7 cellular contexts compared by ENCODE assay signal in the genomic region with DNA sequence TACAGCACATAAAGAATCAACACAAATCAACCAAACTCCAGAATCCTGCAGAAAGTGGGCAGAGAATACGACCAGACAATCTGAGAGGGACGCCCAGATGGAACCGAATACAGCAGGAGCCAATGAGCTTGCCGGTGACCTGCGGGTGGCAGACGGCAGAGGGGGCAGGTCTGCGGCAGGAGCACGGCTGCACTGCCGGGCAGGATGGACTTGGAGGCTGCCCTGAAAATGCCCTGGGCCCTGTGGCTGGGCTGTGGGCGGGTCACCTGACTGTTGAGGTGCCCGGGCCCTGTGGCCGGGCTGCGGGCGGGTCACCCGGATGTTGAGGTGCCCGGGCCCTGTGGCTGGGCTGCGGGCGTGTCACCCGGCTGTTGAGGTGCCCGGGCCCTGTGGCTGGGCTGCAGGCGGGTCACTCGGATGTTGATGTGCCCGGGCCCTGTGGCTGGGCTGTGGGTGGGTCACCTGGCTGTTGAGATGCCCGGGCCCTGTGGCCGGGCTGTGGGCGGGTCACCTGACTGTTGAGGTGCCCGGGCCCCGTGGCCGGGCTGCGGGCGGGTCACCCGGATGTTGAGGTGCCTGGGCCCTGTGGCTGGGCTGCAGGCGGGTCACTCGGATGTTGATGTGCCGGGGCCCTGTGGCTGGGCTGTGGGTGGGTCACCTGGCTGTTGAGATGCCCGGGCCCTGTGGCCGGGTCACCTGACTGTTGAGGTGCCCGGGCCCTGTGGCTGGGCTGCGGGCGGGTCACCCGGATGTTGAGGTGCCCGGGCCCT. TPM values are rescaled to one million over a fixed set of nuclear protein-coding genes. Genes with fewer than 3 reads are reported as not detected.
DNase-seq lines count a peak whose midpoint lies in the region; TF ChIP-seq lines count a peak whose summit lies in the region.
"Not testable (repeated sequence)": the region's sequence is repeated elsewhere in the genome, so short reads cannot be mapped to it uniquely, and the experiment has no call there.

No MANE protein-coding gene starts in this region.

- H3K4me3 Mint-ChIP-seq in Caco-2 (ENCODE audit: unreplicated experiment); nephron progenitor cell: not testable (repeated sequence)
- H3K4me3 Mint-ChIP-seq in MCF 10A (ENCODE audit: unreplicated experiment) (peak overlapping the region; percentile 46), immature natural killer cell (peak overlapping the region in 4 of 5 donors; percentile 0 to 86 (median 50))

- not testable (repeated sequence) for H3K9me3 ChIP-seq in Caco-2

- not testable (repeated sequence) for TF ChIP-seq CTCF in Caco-2 (IDR thresholded peaks at IDR 0.05; ENCODE audit: insufficient read depth in 1 of 2, low read depth in 1 of 2, low read length in 1 of 2, severe bottlenecking in 1 of 2, unreplicated experiment in 1 of 2); MCF 10A (IDR thresholded peaks at IDR 0.05; ENCODE audit: unreplicated experiment); nephron progenitor cell (IDR thresholded peaks at IDR 0.05)

- peaks cover 11% of the 10 kb centered on the region for H3K4me1 ChIP-seq in Caco-2

- H3K4me3 ChIP-seq in Caco-2 (ENCODE audit: low read depth, low read length): not testable (repeated sequence)

- not testable (repeated sequence) for H3K27me3 ChIP-seq in Caco-2 (replicated peaks; ENCODE audit: control insufficient read depth, insufficient read depth, low read length)

- H3K9me3 Mint-ChIP-seq in Caco-2 (ENCODE audit: unreplicated experiment); MCF 10A (ENCODE audit: unreplicated experiment); immature natural killer cell: not testable (repeated sequence)
- peaks cover 20% of the 10 kb centered on the region for H3K9me3 Mint-ChIP-seq in nephron progenitor cell

- H3K36me3 ChIP-seq in Caco-2 (ENCODE audit: control insufficient read depth, insufficient read depth, low read length): not testable (repeated sequence)

- not testable (repeated sequence) for H3K27me3 Mint-ChIP-seq in Caco-2 (ENCODE audit: insufficient read depth, unreplicated experiment); MCF 10A (ENCODE audit: insufficient read depth, unreplicated experiment); immature natural killer cell (ENCODE audit: low read depth in 3 of 3); nephron progenitor cell (ENCODE audit: low read depth, poor library complexity)

- POLR2A ChIA-PET in Caco-2 (lab: Charles Lee); MCF 10A (lab: Yijun Ruan, JAX): not testable (repeated sequence)

- not testable (repeated sequence) for BruUV-seq in Caco-2 (replicated peaks; lab: Mats Ljungman, UMichigan); MCF 10A (replicated peaks; lab: Mats Ljungman, UMichigan)

- CTCF ChIA-PET in Caco-2 (lab: Charles Lee): interaction anchor here (1.0 kb wide), 1 partner anchor 21 kb away, joined by 3 read pairs; no protein-coding TSS in a partner anchor
- CTCF ChIA-PET in MCF 10A (lab: Yijun Ruan, JAX): interaction anchor here (1.2 kb wide), 1 partner anchor 21 kb away, joined by 3 read pairs; no protein-coding TSS in a partner anchor

- intact Hi-C loops in Caco-2 (cut with micrococcal nuclease; ENCODE audit: unreplicated experiment); MCF 10A (cut with micrococcal nuclease): not testable (repeated sequence)

- peak overlapping the region; percentile 14 for H3K27ac Mint-ChIP-seq in Caco-2 (ENCODE audit: unreplicated experiment)
- H3K27ac Mint-ChIP-seq in MCF 10A (ENCODE audit: low read depth, unreplicated experiment): peak overlapping the region; percentile 7
- H3K27ac Mint-ChIP-seq in immature natural killer cell: peak overlapping the region; percentile 58 to 91 (median 76)
- H3K27ac Mint-ChIP-seq in nephron progenitor cell: peak overlapping the region; percentile 42

- not testable (repeated sequence) for H3K36me3 Mint-ChIP-seq in Caco-2 (ENCODE audit: insufficient read depth, unreplicated experiment); MCF 10A (ENCODE audit: insufficient read depth, unreplicated experiment); immature natural killer cell; nephron progenitor cell (ENCODE audit: low read depth)

- H3K4me1 Mint-ChIP-seq in Caco-2 (ENCODE audit: low read depth, unreplicated experiment); MCF 10A (ENCODE audit: insufficient read depth, unreplicated experiment); immature natural killer cell; nephron progenitor cell: not testable (repeated sequence)

- DNase-seq in Caco-2, nephron progenitor cell: not testable (repeated sequence)
- DNase-seq in HT-29 (ENCODE audit: low spot score) (peak; percentile 69), NCI-H460 (ENCODE audit: extremely low read depth, low read depth) (peak; percentile 18), RPMI8226 (peak; percentile 89), MCF 10A (ENCODE audit: unreplicated experiment) (peak; percentile 26), immature natural killer cell (peak; percentile 40 to 45 (median 44))

RNA-seq across cellular contexts. Expression of gene PNPLA7, which starts 36.2 kb away (rescaled TPM):
- total RNA-seq in Caco-2 (2022): 1.8 TPM in 2 replicates
- 0.60 and 0.94 TPM in 2 replicates for total RNA-seq in HT-29 (2014; rRNA removed; shearing (Covaris generic))
- 0.10 and 0.26 TPM in 2 replicates for total RNA-seq in NCI-H460 (2014; rRNA removed; shearing (Covaris generic))
- 0.49 and 1.3 TPM in 2 replicates for polyA plus RNA-seq in NCI-H460 (2014; cell fraction: nucleus; rRNA removed)
- 0.86 and 1.2 TPM in 2 replicates for total RNA-seq in MCF 10A (2022)
- polyA plus RNA-seq in immature natural killer cell: under 1 TPM; 0.24 to 0.53 (median 0.32) TPM

RNA-seq across cellular contexts. Expression of gene MRPL41, which starts 37.7 kb away (rescaled TPM):
- total RNA-seq in Caco-2 (2022) (44.2 and 48.6 TPM in 2 replicates), MCF 10A (2022) (37.6 and 43.0 TPM in 2 replicates)
- 175 TPM in 2 replicates for total RNA-seq in HT-29 (2014; rRNA removed; shearing (Covaris generic))
- total RNA-seq in NCI-H460 (2014; rRNA removed; shearing (Covaris generic)): 52.1 and 57.5 TPM in 2 replicates
- 99.6 and 105 TPM in 2 replicates for polyA plus RNA-seq in NCI-H460 (2014; cell fraction: nucleus; rRNA removed)
- polyA plus RNA-seq in immature natural killer cell: 10 to 100 TPM; 27.2 to 87.7 (median 48.8) TPM

RNA-seq across cellular contexts. Expression of gene NSMF, which starts 54.9 kb away (rescaled TPM):
- 65.5 and 67.6 TPM in 2 replicates for total RNA-seq in Caco-2 (2022)
- 74.4 and 77.7 TPM in 2 replicates for total RNA-seq in HT-29 (2014; rRNA removed; shearing (Covaris generic))
- 34.9 and 36.8 TPM in 2 replicates for total RNA-seq in NCI-H460 (2014; rRNA removed; shearing (Covaris generic))
- 178 and 181 TPM in 2 replicates for polyA plus RNA-seq in NCI-H460 (2014; cell fraction: nucleus; rRNA removed)
- total RNA-seq in MCF 10A (2022): 37.8 and 43.1 TPM in 2 replicates
- polyA plus RNA-seq in immature natural killer cell: 10 to 100 TPM in 1 of 3 donors, 1 to 10 TPM in 2; 9.4 to 14.3 (median 9.6) TPM

Comparison
In these comparisons a context has a peak if more than half of its experiments do, and no peak if none do; other contexts are left out.
1. H3K27ac Mint-ChIP-seq: peak in every context shown above with its lines; median percentile 76 in immature natural killer cell; 42 in nephron progenitor cell; 14 in Caco-2; 7 in MCF 10A.